ENCODE assay signal across 1 cellular context in the genomic region with DNA sequence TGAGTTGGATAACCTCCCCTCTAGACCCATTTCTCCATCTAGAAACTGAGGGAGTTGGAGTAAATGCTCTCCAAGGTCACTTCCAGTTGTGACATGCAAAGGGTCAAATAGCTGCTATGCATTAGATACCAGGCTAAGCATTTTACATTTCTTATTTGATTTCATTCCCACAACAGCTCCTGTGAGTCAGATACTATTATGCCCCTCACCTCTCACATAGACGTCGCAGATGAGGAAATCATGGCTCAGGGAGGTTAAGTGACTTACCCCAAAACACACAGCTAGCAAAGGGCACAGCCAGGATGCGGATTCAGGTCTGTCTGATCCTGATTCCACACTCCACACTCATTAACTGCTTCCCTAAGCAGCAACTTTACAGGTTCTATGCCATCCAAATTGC.
TF ChIP-seq lines count a peak whose summit lies in the region.

No MANE protein-coding gene starts in this region.

TF ChIP-seq in IMR-90, 13 proteins besides CTCF, POLR2A, EP300 and RAD21:
- TF ChIP-seq CHD1 (IDR thresholded peaks at IDR 0.05; ENCODE audit: low read depth, low read length) (no peak), MAFK (IDR thresholded peaks at IDR 0.05; ENCODE audit: low read depth, low read length) (no peak), RFX5 (IDR thresholded peaks at IDR 0.05; ENCODE audit: low read depth, low read length) (no peak), SMC3 (IDR thresholded peaks at IDR 0.05; ENCODE audit: low read depth, low read length) (no peak), BHLHE40 (IDR thresholded peaks at IDR 0.05; ENCODE audit: low read depth, low read length) (no peak), CEBPB (IDR thresholded peaks at IDR 0.05; ENCODE audit: low read depth, low read length) (no peak), MAZ (IDR thresholded peaks at IDR 0.05; ENCODE audit: borderline replicate concordance, low read depth, low read length) (no peak), ELK1 (IDR thresholded peaks at IDR 0.05; ENCODE audit: borderline replicate concordance, low read depth, low read length) (no peak), FOS (IDR thresholded peaks at IDR 0.05; ENCODE audit: low read depth, low read length) (no peak)
- TF ChIP-seq, protein P1, sequence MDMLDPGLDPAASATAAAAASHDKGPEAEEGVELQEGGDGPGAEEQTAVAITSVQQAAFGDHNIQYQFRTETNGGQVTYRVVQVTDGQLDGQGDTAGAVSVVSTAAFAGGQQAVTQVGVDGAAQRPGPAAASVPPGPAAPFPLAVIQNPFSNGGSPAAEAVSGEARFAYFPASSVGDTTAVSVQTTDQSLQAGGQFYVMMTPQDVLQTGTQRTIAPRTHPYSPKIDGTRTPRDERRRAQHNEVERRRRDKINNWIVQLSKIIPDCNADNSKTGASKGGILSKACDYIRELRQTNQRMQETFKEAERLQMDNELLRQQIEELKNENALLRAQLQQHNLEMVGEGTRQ (IDR thresholded peaks at IDR 0.05; ENCODE audit: low read depth, low read length) = no peak
TF ChIP-seq in IMR-90: peak in this region for 0.
